ENCODE assay signal across 1 cellular context in genomic region chr19:7426986-7427385, GRCh38.
TF ChIP-seq lines count a peak whose summit lies in the region.

No MANE protein-coding gene starts in this region.

TF ChIP-seq in GM12878, 131 proteins besides CTCF, POLR2A, EP300 and RAD21 (continued from another document and continues in another):
- TF ChIP-seq ATF3 (IDR thresholded peaks at IDR 0.05; ENCODE audit: borderline replicate concordance, extremely low read depth, low read depth, low read length) (no peak), ZNF384 (IDR thresholded peaks at IDR 0.05; ENCODE audit: borderline replicate concordance, low read depth, low read length) (no peak), KAT2A (conservative IDR thresholded peaks at IDR 0.05; ENCODE audit: control insufficient read depth, low read depth, low read length) (no peak), ETV6 (conservative IDR thresholded peaks at IDR 0.05 in 1 of 2, IDR thresholded peaks at IDR 0.05 in 1 of 2; ENCODE audit: borderline replicate concordance in 1 of 2, low read depth in 1 of 2) (peak in 1 of 2 experiments; percentile 13; a peak in 1 of 4 replicates), PAX8 (IDR thresholded peaks at IDR 0.05) (no peak), RAD51 (IDR thresholded peaks at IDR 0.05) (no peak), JUND (IDR thresholded peaks at IDR 0.05; ENCODE audit: low read depth, low read length) (no peak), IKZF1 (conservative IDR thresholded peaks at IDR 0.05) (peak; percentile 42; the same call in 1 of the 2 replicates), SMARCA5 (IDR thresholded peaks at IDR 0.05) (no peak), FOS (IDR thresholded peaks at IDR 0.05; ENCODE audit: borderline replicate concordance, extremely low read depth, insufficient read length) (no peak), CUX1 (IDR thresholded peaks at IDR 0.05; ENCODE audit: insufficient replicate concordance, low read depth, low read length) (no peak), DPF2 (IDR thresholded peaks at IDR 0.05) (0 out of 2 replicates have a peak, but pooled peaks have one; percentile 31), BHLHE40 (IDR thresholded peaks at IDR 0.05; ENCODE audit: borderline replicate concordance in 1 of 2, low read depth in 2 of 2, low read length in 1 of 2) (no peak), ZNF592 (IDR thresholded peaks at IDR 0.05) (no peak), POLR2AphosphoS5 (IDR thresholded peaks at IDR 0.05; ENCODE audit: low read length) (no peak), SMAD5 (IDR thresholded peaks at IDR 0.05; ENCODE audit: low read depth) (no peak), HDAC6 (IDR thresholded peaks at IDR 0.05; ENCODE audit: unreplicated experiment) (no peak), IRF3 (IDR thresholded peaks at IDR 0.05) (no peak), ZNF217 (IDR thresholded peaks at IDR 0.05) (no peak), TCF3 (IDR thresholded peaks at IDR 0.05; ENCODE audit: borderline replicate concordance, insufficient read depth, low read depth, low read length) (peak; percentile 75; the same call in 1 of the 2 replicates), TCF12 (IDR thresholded peaks at IDR 0.05; ENCODE audit: low read depth, low read length) (peak; percentile 92), WRNIP1 (IDR thresholded peaks at IDR 0.05; ENCODE audit: borderline replicate concordance, low read depth, low read length) (no peak), NR2F1 (conservative IDR thresholded peaks at IDR 0.05) (peak; percentile 88), MEF2A (IDR thresholded peaks at IDR 0.05; ENCODE audit: insufficient read depth, low read depth, low read length) (0 out of 2 replicates have a peak, but pooled peaks have one; percentile 16), NFIC (IDR thresholded peaks at IDR 0.05; ENCODE audit: low read depth, low read length) (peak; percentile 32; the same call in 1 of the 2 replicates), E2F8 (IDR thresholded peaks at IDR 0.05; ENCODE audit: low read depth, partially characterized antibody) (no peak), TCF7 (IDR thresholded peaks at IDR 0.05; ENCODE audit: borderline replicate concordance) (no peak), CHD4 (IDR thresholded peaks at IDR 0.05) (no peak), SIN3A (IDR thresholded peaks at IDR 0.05; ENCODE audit: low read depth, low read length) (no peak), CHD1 (IDR thresholded peaks at IDR 0.05; ENCODE audit: low read depth, low read length) (no peak), HDAC2 (IDR thresholded peaks at IDR 0.05) (no peak), CBX5 (IDR thresholded peaks at IDR 0.05; ENCODE audit: low read depth) (no peak), NFXL1 (IDR thresholded peaks at IDR 0.05; ENCODE audit: borderline replicate concordance) (no peak), RELA (IDR thresholded peaks at IDR 0.05; ENCODE audit: borderline replicate concordance, partially characterized antibody) (peak; percentile 45), NRF1 (conservative IDR thresholded peaks at IDR 0.05; ENCODE audit: low read depth, low read length) (no peak), ZNF622 (IDR thresholded peaks at IDR 0.05) (no peak), JUNB (IDR thresholded peaks at IDR 0.05) (peak; percentile 69), SRF (IDR thresholded peaks at IDR 0.05; ENCODE audit: low read depth in 2 of 2, low read length in 2 of 2) (no peak), POU2F2 (IDR thresholded peaks at IDR 0.05; ENCODE audit: borderline replicate concordance, low read depth, low read length) (0 out of 3 replicates have a peak, but pooled peaks have one; percentile 35), MYB (IDR thresholded peaks at IDR 0.05; ENCODE audit: borderline replicate concordance, low read depth, low read length) (no peak), USF2 (IDR thresholded peaks at IDR 0.05; ENCODE audit: borderline replicate concordance, low read depth, low read length) (no peak), SUZ12 (IDR thresholded peaks at IDR 0.05; ENCODE audit: unreplicated experiment) (no peak), LARP7 (IDR thresholded peaks at IDR 0.05) (no peak), HCFC1 (IDR thresholded peaks at IDR 0.05; ENCODE audit: low read length) (no peak), SREBF1 (IDR thresholded peaks at IDR 0.05; ENCODE audit: low read length) (no peak), NKRF (conservative IDR thresholded peaks at IDR 0.05) (no peak), ESRRA (IDR thresholded peaks at IDR 0.05; ENCODE audit: low read length) (no peak), ZNF207 (IDR thresholded peaks at IDR 0.05; ENCODE audit: borderline replicate concordance) (no peak), BCL11A (IDR thresholded peaks at IDR 0.05; ENCODE audit: low read depth, low read length) (peak; percentile 62), SPI1 (IDR thresholded peaks at IDR 0.05; ENCODE audit: borderline replicate concordance, insufficient read depth, low read depth, low read length) (no peak), SMC3 (IDR thresholded peaks at IDR 0.05; ENCODE audit: borderline replicate concordance, low read length) (no peak), ZNF274 (IDR thresholded peaks at IDR 0.05; ENCODE audit: insufficient read depth, insufficient read length) (no peak), ZZZ3 (IDR thresholded peaks at IDR 0.05; ENCODE audit: control insufficient read depth, insufficient read length, low read depth) (no peak), SP1 (IDR thresholded peaks at IDR 0.05; ENCODE audit: low read depth, low read length) (no peak), NFYA (IDR thresholded peaks at IDR 0.05; ENCODE audit: borderline replicate concordance, low read depth, low read length) (no peak)
